Comparison of ENCODE assay signal across 35 cellular contexts in the genomic region with DNA sequence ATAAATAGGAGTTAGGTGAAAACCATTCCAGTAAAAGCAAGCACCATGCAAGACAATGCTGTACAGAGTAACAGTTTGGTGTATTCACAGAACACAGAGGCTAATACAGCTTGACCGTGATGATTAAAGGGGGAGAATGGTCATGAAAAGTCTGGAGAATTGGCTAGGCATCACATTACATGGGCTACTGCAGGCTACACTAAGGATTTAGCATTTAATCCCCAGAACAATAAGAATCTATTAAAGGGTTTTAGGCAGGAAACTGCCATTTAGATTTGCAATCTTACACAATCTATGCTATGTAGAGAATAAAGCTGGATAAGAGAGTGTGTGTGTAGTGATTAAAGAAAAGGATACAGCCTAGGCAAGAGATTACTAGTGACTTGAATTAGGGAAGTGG. TPM values are rescaled to one million over a fixed set of nuclear protein-coding genes. Genes with fewer than 3 reads are reported as not detected.
"Had no signal": no experiment of that assay in that cellular context is flagged by ENCODE, and none has a peak within 500 bp of the region (broad histone marks: within the 10 kb centered on the region; RNA-seq: fewer than 3 reads in every experiment).

No MANE protein-coding gene starts in this region.

- ATAC-seq: activated T-cell treated with anti-CD3 and anti-CD28 coated beads, Interleukin-2, amount 50 U/mL, for 4 hours; PC-3; Right ventricle myocardium inferior had no signal

- H3K4me1 Mint-ChIP-seq: activated B cell treated with CpG ODN at 0.5 μM for 24 hours; central memory CD8-positive, alpha-beta T cell had no signal

- H3K36me3 Mint-ChIP-seq: activated CD4-positive, alpha-beta memory T cell treated with anti-CD3 and anti-CD28 coated beads for 36 hours; activated naive CD8-positive, alpha-beta T cell had no signal

- H3K27me3 Mint-ChIP-seq: activated B cell treated with CpG ODN at 0.5 μM for 24 hours; activated CD4-positive, alpha-beta memory T cell treated with anti-CD3 and anti-CD28 coated beads for 36 hours; activated naive CD8-positive, alpha-beta T cell had no signal

- H3K9me3 Mint-ChIP-seq: activated CD4-positive, alpha-beta memory T cell treated with anti-CD3 and anti-CD28 coated beads for 36 hours; activated naive CD4-positive, alpha-beta T cell treated with anti-CD3 and anti-CD28 coated beads for 36 hours; activated T-cell treated with anti-CD3 and anti-CD28 coated beads, Interleukin-2, amount 50 U/mL, for 4 hours; activated T-helper 1 cell treated with anti-CD3 and anti-CD28 coated beads, Interleukin-12 subunit alpha, Interleukin-12 subunit beta, Interleukin-2, Interleukin-4 antibody, amounts not matched to agents 30 ng/mL and 10 ng/mL and 1 ng/mL, durations not matched to agents 14 hours and 24 hours and 36 hours; central memory CD8-positive, alpha-beta T cell had no signal

- H3K4me3 Mint-ChIP-seq: activated B cell treated with CpG ODN at 0.5 μM for 24 hours; activated CD4-positive, alpha-beta memory T cell treated with anti-CD3 and anti-CD28 coated beads for 36 hours; activated naive CD4-positive, alpha-beta T cell treated with anti-CD3 and anti-CD28 coated beads for 36 hours; activated naive CD8-positive, alpha-beta T cell; activated T-cell treated with anti-CD3 and anti-CD28 coated beads, Interleukin-2, amount 50 U/mL, for 4 hours; activated T-helper 1 cell treated with anti-CD3 and anti-CD28 coated beads, Interleukin-12 subunit alpha, Interleukin-12 subunit beta, Interleukin-2, Interleukin-4 antibody, amounts not matched to agents 30 ng/mL and 10 ng/mL and 1 ng/mL, durations not matched to agents 14 hours and 24 hours and 36 hours; central memory CD8-positive, alpha-beta T cell had no signal

- H3K27me3 ChIP-seq: brain microvascular endothelial cell had no signal

- H3K27ac Mint-ChIP-seq: activated B cell treated with CpG ODN at 0.5 μM for 24 hours; activated CD4-positive, alpha-beta memory T cell treated with anti-CD3 and anti-CD28 coated beads for 36 hours; activated naive CD4-positive, alpha-beta T cell treated with anti-CD3 and anti-CD28 coated beads for 36 hours; activated naive CD8-positive, alpha-beta T cell; activated T-helper 1 cell treated with anti-CD3 and anti-CD28 coated beads, Interleukin-12 subunit alpha, Interleukin-12 subunit beta, Interleukin-2, Interleukin-4 antibody, amounts not matched to agents 30 ng/mL and 10 ng/mL and 1 ng/mL, durations not matched to agents 14 hours and 24 hours and 36 hours had no signal

- H3K27ac ChIP-seq: brain microvascular endothelial cell, RWPE1 had no signal

- H3K36me3 ChIP-seq: brain microvascular endothelial cell had no signal

- DNase-seq: activated B cell treated with CpG ODN at 0.5 μM for 24 hours; activated CD4-positive, alpha-beta memory T cell treated with anti-CD3 and anti-CD28 coated beads for 36 hours; activated CD4-positive, alpha-beta T cell treated with anti-CD3 and anti-CD28 coated beads for 4 hours; activated CD4-positive, alpha-beta T cell treated with anti-CD3 and anti-CD28 coated beads, Interleukin-2, amount 50 U/mL, for 1 hour; activated CD4-positive, CD25-positive, alpha-beta regulatory T cell treated with anti-CD3 and anti-CD28 coated beads, Interleukin-2, amount 50 U/mL, for 72 hours; activated CD8-positive, alpha-beta memory T cell treated with anti-CD3 and anti-CD28 coated beads, Interleukin-2, amount 50 U/mL, for 4 hours; activated gamma-delta T cell treated with Interleukin-2 at 50 U/mL for 16 hours; activated naive CD4-positive, alpha-beta T cell treated with anti-CD3 and anti-CD28 coated beads for 36 hours; activated T-cell treated with anti-CD3 and anti-CD28 coated beads for 4 hours; activated T-cell treated with anti-CD3 and anti-CD28 coated beads, Interleukin-2, amount 50 U/mL, for 4 hours; amniotic stem cell; aorta; brain microvascular endothelial cell; Karpas-422; KBM-7; NCI-H1105; NCI-H1417 treated with DMSO at 0.1 percent for 48 hours; NCI-H1694; NCI-H1930; NCI-H2081 treated with DMSO at 0.1 percent for 48 hours; NCI-H226; NCI-H446 treated with DMSO at 0.1 percent for 48 hours; NCI-H69; NK-92 treated with Interleukin-12 subunit alpha and Interleukin-12 subunit beta, amount 100 ng/mL, for 24 hours; PC-3; SIG-M5; T1000 had no signal

RNA-seq across cellular contexts. Expression of a gene that starts 30.6 kb away (rescaled TPM):
- total RNA-seq: activated CD4-positive, alpha-beta memory T cell treated with anti-CD3 and anti-CD28 coated beads for 36 hours; activated naive CD4-positive, alpha-beta T cell treated with anti-CD3 and anti-CD28 coated beads for 36 hours; activated T-helper 1 cell treated with anti-CD3 and anti-CD28 coated beads, Interleukin-12 subunit alpha, Interleukin-12 subunit beta, Interleukin-2, Interleukin-4 antibody, amounts not matched to agents 30 ng/mL and 10 ng/mL and 1 ng/mL, durations not matched to agents 14 hours and 24 hours and 36 hours; MCF 10A; PC-3; T-helper 1 cell treated with Interleukin-12 subunit alpha and Interleukin-12 subunit beta and Interleukin-4 antibody, amounts not matched to agents 30 ng/mL and 1 ng/mL, for 36 hours; T-helper 2 cell treated with Interferon-gamma antibody and Interleukin-4, amounts not matched to agents 100 ng/mL and 5 ng/mL, for 36 hours had no signal
